Comparison of ENCODE assay signal across 13 cellular contexts in the genomic region with DNA sequence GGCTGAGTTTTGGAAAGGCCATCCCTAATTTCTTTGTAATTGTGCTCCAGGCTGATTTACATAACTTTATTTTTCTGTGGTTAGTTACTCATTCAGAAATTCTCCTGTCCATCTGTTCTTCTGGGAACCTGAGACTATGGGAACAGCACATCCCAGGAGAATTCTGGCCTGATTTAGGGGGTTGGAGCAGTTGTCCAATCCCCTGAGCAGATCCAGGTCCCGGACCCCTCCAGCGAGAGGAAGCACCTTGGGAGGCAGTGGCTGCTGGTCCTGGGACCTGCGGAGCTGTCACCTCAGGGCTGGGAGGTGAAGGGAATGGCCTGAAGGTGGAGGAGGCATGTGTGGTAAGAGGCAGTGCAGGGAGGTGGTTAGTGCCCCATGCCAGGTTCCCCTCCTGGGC. TPM values are rescaled to one million over a fixed set of nuclear protein-coding genes. Genes with fewer than 3 reads are reported as not detected.
DNase-seq lines count a peak whose midpoint lies in the region; ATAC-seq, FAIRE-seq and TF ChIP-seq lines count a peak whose summit lies in the region.
"Had no signal": no experiment of that assay in that cellular context is flagged by ENCODE, and none has a peak within 500 bp of the region (broad histone marks: within the 10 kb centered on the region; RNA-seq: fewer than 3 reads in every experiment).

No MANE protein-coding gene starts in this region.

- H3K4me1 ChIP-seq in kidney (ENCODE audit: control insufficient read depth in 1 of 2, insufficient read depth in 1 of 2, low read depth in 1 of 2, low read length in 2 of 2) (peaks cover 53 to 59% of the 10 kb centered on the region in 2 donors), upper lobe of left lung (peaks cover 28 to 57% (median 43%) of the 10 kb centered on the region in 4 donors)

- no peak for TF ChIP-seq EP300 in upper lobe of left lung (IDR thresholded peaks at IDR 0.05)

- in situ Hi-C loops in astrocyte of the spinal cord (cut with HindIII; ENCODE audit: low sequenced_read_pairs), result no loop called here

- peak overlapping the region in 1 of 2 donors; percentile 61 for H3K9ac ChIP-seq in kidney (ENCODE audit: low read length in 2 of 2)

- H3K9me3 ChIP-seq in kidney (ENCODE audit: control insufficient read depth in 1 of 2, low read length in 2 of 2) (no peaks in the 10 kb centered on the region), upper lobe of left lung (no peaks in the 10 kb centered on the region)

- ATAC-seq in upper lobe of left lung (ENCODE audit: low FRiP score in 2 of 2), result no peak

- intact Hi-C loops in kidney (cut with DNase I), result no loop called here

- H3K36me3 ChIP-seq in kidney (ENCODE audit: control insufficient read depth in 1 of 2, insufficient read depth in 2 of 2, low read length in 2 of 2) (peaks cover 0 to 2% of the 10 kb centered on the region in 2 donors), upper lobe of left lung (peaks cover 0 to 5% (median 0%) of the 10 kb centered on the region in 4 donors)

- no peaks in the 10 kb centered on the region for H3K27me3 ChIP-seq in upper lobe of left lung

- H3K27ac ChIP-seq in kidney (ENCODE audit: low read depth in 2 of 2, low read length in 2 of 2) (peak overlapping the region; percentile 83 to 86), upper lobe of left lung (peak overlapping the region; percentile 64 to 87 (median 80))
- H3K27ac ChIP-seq: 22Rv1 had no signal

- DNase-seq in NCI-H446 treated with DMSO at 0.1 percent for 48 hours (lab: John Stamatoyannopoulos, UW) (peak; percentile 2), NCI-H446 (lab: John Stamatoyannopoulos, UW) (no peak), astrocyte of the spinal cord (ENCODE audit: low read depth, low spot score) (peak; percentile 95), kidney (no peak), upper lobe of left lung (no peak), DMS53 (lab: John Stamatoyannopoulos, UW) (no peak), midbrain (lab: John Stamatoyannopoulos, UW) (no peak), KG1 (lab: John Stamatoyannopoulos, UW) (no peak)
- DNase-seq: NCI-H1048; SHP77; stimulated activated CD4-positive, alpha-beta T cell treated with anti-CD3 and anti-CD28 coated beads, Interleukin-15, amount 100 ng/mL, for 24 hours had no signal

- 80 to 85% methylated on average over 2 to 3 of the region's 3 CpGs for WGBS in upper lobe of left lung, 2 donors

- FAIRE-seq in kidney (lab: Jason Lieb, UNC), result no peak
- FAIRE-seq: islet of Langerhans had no signal

- no peak overlapping the region for H3K4me3 ChIP-seq in astrocyte of the spinal cord (ENCODE audit: low read depth, low read length)
- no peak overlapping the region for H3K4me3 ChIP-seq in kidney (ENCODE audit: low read length in 2 of 2)
- no peak overlapping the region for H3K4me3 ChIP-seq in upper lobe of left lung

- TF ChIP-seq CTCF in astrocyte of the spinal cord (IDR thresholded peaks at IDR 0.05; ENCODE audit: low read depth, low read length), result no peak
- TF ChIP-seq CTCF in kidney (IDR thresholded peaks at IDR 0.05; ENCODE audit: borderline replicate concordance, extremely low read depth, insufficient read depth), result no peak
- no peak for TF ChIP-seq CTCF in upper lobe of left lung (IDR thresholded peaks at IDR 0.05)

- no peak for TF ChIP-seq POLR2A in upper lobe of left lung (IDR thresholded peaks at IDR 0.05)

RNA-seq across cellular contexts. Expression of a gene that starts 40.4 kb away (rescaled TPM):
- total RNA-seq in kidney, result 81.6 TPM
- 62.4 TPM for polyA plus RNA-seq in kidney (ENCODE audit: insufficient read depth, low read depth, low replicate concordance)
- 10 to 100 TPM; 25.2 to 62.9 (median 44.2) TPM for total RNA-seq in upper lobe of left lung

Comparison
In these comparisons a context has a peak if more than half of its experiments do, and no peak if none do; other contexts are left out.
1. DNase-seq: peak in NCI-H446 treated with DMSO at 0.1 percent for 48 hours (single experiment) and astrocyte of the spinal cord (single experiment); none in NCI-H446 (0 of 2), kidney (single experiment), upper lobe of left lung (0 of 2), DMS53 (single experiment), midbrain (single experiment) and KG1 (single experiment).